Comparison of ENCODE assay signal across 24 cellular contexts in genomic region chr2:241575624-241576292, GRCh38. TPM values are rescaled to one million over a fixed set of nuclear protein-coding genes. Genes with fewer than 3 reads are reported as not detected.
"Had no signal": no experiment of that assay in that cellular context is flagged by ENCODE, and none has a peak within 500 bp of the region (broad histone marks: within the 10 kb centered on the region; RNA-seq: fewer than 3 reads in every experiment).

No MANE protein-coding gene starts in this region.

- H3K4me3 ChIP-seq: gastrocnemius medialis, heart left ventricle, lung, right atrium auricular region, stomach, thoracic aorta had no signal

- H3K4me3 Mint-ChIP-seq: activated CD4-positive, alpha-beta memory T cell treated with anti-CD3 and anti-CD28 coated beads for 36 hours; activated CD4-positive, alpha-beta T cell treated with anti-CD3 and anti-CD28 coated beads for 36 hours; activated CD8-positive, alpha-beta memory T cell treated with anti-CD3 and anti-CD28 coated beads, Interleukin-2, amount 10 ng/mL, durations not matched to agents 7 days and 5 days; activated naive CD8-positive, alpha-beta T cell; activated T-cell treated with anti-CD3 and anti-CD28 coated beads, Interleukin-2, amount 50 U/mL, for 24 hours; brain; central memory CD8-positive, alpha-beta T cell; dendritic cell treated with granulocyte-macrophage colony-stimulating factor and Interleukin-4, amounts not matched to agents 40 ng/mL and 50 ng/mL, for 4 days; endodermal cell had no signal

- H3K9me3 Mint-ChIP-seq: activated CD4-positive, alpha-beta memory T cell treated with anti-CD3 and anti-CD28 coated beads for 36 hours; activated T-cell treated with anti-CD3 and anti-CD28 coated beads, Interleukin-2, amount 50 U/mL, for 24 hours; central memory CD8-positive, alpha-beta T cell; dendritic cell treated with granulocyte-macrophage colony-stimulating factor and Interleukin-4, amounts not matched to agents 40 ng/mL and 50 ng/mL, for 4 days; immature natural killer cell had no signal

- H3K4me1 Mint-ChIP-seq: activated CD4-positive, alpha-beta T cell treated with anti-CD3 and anti-CD28 coated beads for 36 hours; activated CD8-positive, alpha-beta memory T cell treated with anti-CD3 and anti-CD28 coated beads, Interleukin-2, amount 10 ng/mL, durations not matched to agents 7 days and 5 days; central memory CD8-positive, alpha-beta T cell; endodermal cell had no signal

- H3K27me3 Mint-ChIP-seq: activated CD4-positive, alpha-beta memory T cell treated with anti-CD3 and anti-CD28 coated beads for 36 hours; activated CD4-positive, alpha-beta T cell treated with anti-CD3 and anti-CD28 coated beads for 36 hours; activated CD8-positive, alpha-beta memory T cell treated with anti-CD3 and anti-CD28 coated beads, Interleukin-2, amount 10 ng/mL, durations not matched to agents 7 days and 5 days; activated naive CD8-positive, alpha-beta T cell; activated T-cell treated with anti-CD3 and anti-CD28 coated beads, Interleukin-2, amount 50 U/mL, for 24 hours; central memory CD8-positive, alpha-beta T cell; dendritic cell treated with granulocyte-macrophage colony-stimulating factor and Interleukin-4, amounts not matched to agents 40 ng/mL and 50 ng/mL, for 4 days had no signal

- H3K27ac ChIP-seq: gastrocnemius medialis, heart left ventricle, neutrophil, right atrium auricular region, thoracic aorta had no signal

- H3K27ac Mint-ChIP-seq: activated CD4-positive, alpha-beta memory T cell treated with anti-CD3 and anti-CD28 coated beads for 36 hours; activated CD4-positive, alpha-beta T cell treated with anti-CD3 and anti-CD28 coated beads for 36 hours; activated CD8-positive, alpha-beta memory T cell treated with anti-CD3 and anti-CD28 coated beads, Interleukin-2, amount 10 ng/mL, durations not matched to agents 7 days and 5 days; activated naive CD8-positive, alpha-beta T cell; activated T-cell treated with anti-CD3 and anti-CD28 coated beads, Interleukin-2, amount 50 U/mL, for 24 hours; brain; dendritic cell treated with granulocyte-macrophage colony-stimulating factor and Interleukin-4, amounts not matched to agents 40 ng/mL and 50 ng/mL, for 4 days; endodermal cell had no signal

- ATAC-seq: activated CD4-positive, alpha-beta T cell treated with anti-CD3 and anti-CD28 coated beads for 36 hours; activated CD8-positive, alpha-beta memory T cell treated with anti-CD3 and anti-CD28 coated beads, Interleukin-2, amount 10 ng/mL, durations not matched to agents 7 days and 5 days; gastrocnemius medialis; left cardiac atrium had no signal

- H3K36me3 ChIP-seq: neutrophil, thoracic aorta had no signal

- H3K4me1 ChIP-seq: gastrocnemius medialis, right atrium auricular region had no signal

- FAIRE-seq: small intestine, urothelium cell line had no signal

- DNase-seq: activated CD4-positive, alpha-beta memory T cell treated with anti-CD3 and anti-CD28 coated beads for 36 hours; activated CD4-positive, alpha-beta T cell treated with anti-CD3 and anti-CD28 coated beads for 36 hours; activated CD8-positive, alpha-beta memory T cell treated with anti-CD3 and anti-CD28 coated beads, Interleukin-2, amount 10 ng/mL, durations not matched to agents 7 days and 5 days; activated effector memory CD4-positive, alpha-beta T cell treated with anti-CD3 and anti-CD28 coated beads, Interleukin-2, amount 50 U/mL, for 16 hours; activated T-cell treated with anti-CD3 and anti-CD28 coated beads, Interleukin-2, amount 50 U/mL, for 24 hours; amygdala; erythroblast; gastrocnemius medialis; heart left ventricle; immature natural killer cell; left cardiac atrium; midbrain; small intestine; stomach had no signal

- H3K27me3 ChIP-seq: gastrocnemius medialis, heart left ventricle, neutrophil, right atrium auricular region, stomach had no signal

- H3K9me3 ChIP-seq: gastrocnemius medialis, heart left ventricle, right atrium auricular region, stomach, thoracic aorta had no signal

RNA-seq across cellular contexts. Expression of gene BOK, which starts 17.2 kb away (rescaled TPM):
- total RNA-seq: activated CD8-positive, alpha-beta memory T cell treated with anti-CD3 and anti-CD28 coated beads, Interleukin-2, amount 10 ng/mL, durations not matched to agents 7 days and 5 days had no signal
